ENCODE assay signal across 8 cellular contexts in the genomic region with DNA sequence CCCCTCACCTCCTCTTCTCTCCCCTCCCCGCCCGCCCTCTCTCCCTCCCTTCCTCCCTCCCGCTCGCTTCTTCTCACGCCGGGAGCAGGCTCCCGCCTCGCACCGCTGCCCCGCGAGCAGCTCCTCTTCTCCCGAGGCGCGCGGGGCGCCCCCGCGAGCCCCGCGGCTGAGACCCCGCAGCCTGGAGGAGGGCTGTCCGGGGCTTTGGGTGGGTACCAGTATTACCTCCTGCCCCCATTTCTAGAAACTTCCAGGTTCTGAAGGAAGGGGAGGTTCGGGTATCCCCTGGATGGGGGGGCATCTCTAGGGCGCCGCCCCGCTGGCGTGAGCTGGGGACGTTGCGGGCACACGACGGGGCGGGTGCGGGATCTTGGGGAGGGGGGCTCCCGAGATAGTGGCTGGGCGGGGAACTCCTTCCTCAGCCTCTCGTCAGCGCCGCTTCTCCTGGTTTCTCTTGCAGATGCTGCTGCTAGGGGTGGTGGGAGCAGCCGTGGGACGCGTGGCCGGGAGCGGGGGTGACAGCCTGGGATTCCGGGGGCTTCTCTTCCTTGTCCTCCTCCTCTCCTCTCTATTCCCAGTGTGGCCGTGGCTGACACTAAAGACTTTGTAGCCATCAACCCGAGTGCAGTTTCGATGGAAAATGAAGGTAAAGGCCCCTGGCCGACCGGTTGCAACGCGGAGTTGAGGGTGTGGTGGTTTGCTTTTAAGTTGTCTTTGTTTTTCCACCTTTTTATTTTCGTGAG. TPM values are rescaled to one million over a fixed set of nuclear protein-coding genes. Genes with fewer than 3 reads are reported as not detected.
DNase-seq lines count a peak whose midpoint lies in the region; ATAC-seq and TF ChIP-seq lines count a peak whose summit lies in the region.

No MANE protein-coding gene starts in this region.

- H3K4me3 ChIP-seq in coronary artery (peak overlapping the region; percentile 74), right lobe of liver (peak overlapping the region; percentile 62 to 84 (median 80))

- peak; percentile 12 for ATAC-seq in activated B cell treated with CpG ODN at 0.5 μM for 24 hours (ENCODE audit: low read depth)
- peak; percentile 8 to 56 (median 38) for ATAC-seq in right lobe of liver

- TF ChIP-seq CTCF in GM20000 (IDR thresholded peaks at IDR 0.05; ENCODE audit: extremely low read depth, missing control alignments) (no peak), activated B cell treated with CpG ODN at 0.5 μM for 24 hours (IDR thresholded peaks at IDR 0.05) (no peak), coronary artery (IDR thresholded peaks at IDR 0.05) (no peak), right lobe of liver (IDR thresholded peaks at IDR 0.05) (no peak)

- H3K27me3 ChIP-seq in right lobe of liver, result no peaks in the 10 kb centered on the region

- H3K36me3 Mint-ChIP-seq in activated B cell treated with CpG ODN at 0.5 μM for 24 hours (ENCODE audit: low read depth), result peaks cover 12% of the 10 kb centered on the region

- no peak for TF ChIP-seq POLR2A in right lobe of liver (IDR thresholded peaks at IDR 0.05)

- intact Hi-C loops in activated B cell treated with CpG ODN at 0.5 μM for 24 hours (cut with micrococcal nuclease) (loop anchor here (5.0 kb wide), 2 partner anchors 1267 to 1513 kb away; no protein-coding TSS in a partner anchor), right lobe of liver (cut with DNase I) (loop anchor here in 1 of 2 donors (10.0 kb wide), 1 partner anchor 140 kb away; no protein-coding TSS in a partner anchor)

- H3K27me3 Mint-ChIP-seq in activated B cell treated with CpG ODN at 0.5 μM for 24 hours, result no peaks in the 10 kb centered on the region

- POLR2A ChIA-PET in activated B cell treated with CpG ODN at 0.5 μM for 24 hours (lab: Charles Lee), result interaction anchor here (0.6 to 2.7 kb wide), 16 partner anchors 11 to 1523 kb away, joined by 3 to 42 read pairs (median 6); partner anchors contain the start of genes ASTE1, DNAJC13, NEK11 and NUDT16

- H3K27ac Mint-ChIP-seq in activated B cell treated with CpG ODN at 0.5 μM for 24 hours, result peak overlapping the region; percentile 83

- H3K4me3 Mint-ChIP-seq in activated B cell treated with CpG ODN at 0.5 μM for 24 hours, result peak overlapping the region; percentile 95

- H3K27ac ChIP-seq in coronary artery (peak overlapping the region; percentile 92 to 94), right lobe of liver (peak overlapping the region; percentile 93 to 96 (median 95))

- CTCF ChIA-PET in activated B cell treated with CpG ODN at 0.5 μM for 24 hours (lab: Charles Lee), result interaction anchor here (0.7 to 2.4 kb wide), 6 partner anchors 11 to 135 kb away, joined by 3 to 20 read pairs (median 6); no protein-coding TSS in a partner anchor

- DNase-seq in COR-L47 (lab: John Stamatoyannopoulos, UW) (peak; percentile 40), GM20000 (ENCODE audit: low spot score) (peak; percentile 46), HuH-7 (ENCODE audit: low spot score) (peak; percentile 32), activated B cell treated with CpG ODN at 0.5 μM for 24 hours (no peak), coronary artery (ENCODE audit: low spot score) (peak; percentile 77), right lobe of liver (peak; percentile 57 to 68 (median 59)), NCI-H1694 treated with DMSO at 0.1 percent for 48 hours (lab: John Stamatoyannopoulos, UW) (no peak)
- peak; percentile 30 to 31 for DNase-seq in stimulated activated CD4-positive, alpha-beta T cell treated with anti-CD3 and anti-CD28 coated beads, Interleukin-4, amount 100 ng/mL, for 4 hours

- peaks cover 0 to 7% (median 0%) of the 10 kb centered on the region in 4 donors for H3K4me1 ChIP-seq in right lobe of liver

- no peaks in the 10 kb centered on the region for H3K36me3 ChIP-seq in right lobe of liver

- H3K4me1 Mint-ChIP-seq in activated B cell treated with CpG ODN at 0.5 μM for 24 hours, result peaks cover 40% of the 10 kb centered on the region

- 2% methylated on average over 12 of the region's 52 CpGs for WGBS in right lobe of liver (ENCODE audit: insufficient coverage, low coverage, low lambda C conversion rate, missing lambda C conversion rate)

- H3K9me3 Mint-ChIP-seq in activated B cell treated with CpG ODN at 0.5 μM for 24 hours, result no peaks in the 10 kb centered on the region

- H3K9me3 ChIP-seq in right lobe of liver, result no peaks in the 10 kb centered on the region

RNA-seq across cellular contexts. Expression of gene ATP2C1, which starts 0.4 kb away (rescaled TPM):
- total RNA-seq in activated B cell treated with CpG ODN at 0.5 μM for 24 hours (43.8 and 59.3 TPM in 2 replicates), right lobe of liver (10 to 100 TPM; 19.2 to 44.0 (median 27.5) TPM)

Comparison
In these comparisons a context has a peak if more than half of its experiments do, and no peak if none do; other contexts are left out.
1. DNase-seq: peak in COR-L47 (single experiment), GM20000 (single experiment), HuH-7 (single experiment), coronary artery (single experiment), right lobe of liver (3 of 3) and stimulated activated CD4-positive, alpha-beta T cell treated with anti-CD3 and anti-CD28 coated beads, Interleukin-4, amount 100 ng/mL, for 4 hours (2 of 2); none in activated B cell treated with CpG ODN at 0.5 μM for 24 hours (single experiment) and NCI-H1694 treated with DMSO at 0.1 percent for 48 hours (single experiment).